ENCODE assay signal across 8 cellular contexts in genomic region chr1:28737245-28738137, GRCh38. TPM values are rescaled to one million over a fixed set of nuclear protein-coding genes. Genes with fewer than 3 reads are reported as not detected.
A peak's percentile ranks its signal among the peaks of the same experiment; 100 is the strongest.
DNase-seq lines count a peak whose midpoint lies in the region; ATAC-seq and TF ChIP-seq lines count a peak whose summit lies in the region.

No MANE protein-coding gene starts in this region.

- peak overlapping the region; percentile 100 for H3K4me3 Mint-ChIP-seq in activated CD4-positive, alpha-beta T cell treated with anti-CD3 and anti-CD28 coated beads, Interleukin-2, amount 10 ng/mL, durations not matched to agents 24 days and 14 days

- no peaks in the 10 kb centered on the region for H3K27me3 ChIP-seq in lower lobe of right lung (ENCODE audit: low read depth)

- no peak for TF ChIP-seq CTCF in lower lobe of right lung (IDR thresholded peaks at IDR 0.05)

- no peaks in the 10 kb centered on the region for H3K9me3 Mint-ChIP-seq in activated CD4-positive, alpha-beta T cell treated with anti-CD3 and anti-CD28 coated beads, Interleukin-2, amount 10 ng/mL, durations not matched to agents 24 days and 14 days

- peak overlapping the region; percentile 97 for H3K4me3 ChIP-seq in lower lobe of right lung

- DNase-seq in GDM1 (lab: John Stamatoyannopoulos, UW) (peak; percentile 19), NCI-H2107 (lab: John Stamatoyannopoulos, UW) (peak; percentile 80), dermis blood vessel endothelial cell (peak; percentile 76), lower lobe of right lung (peak; percentile 61), sciatic nerve (ENCODE audit: low spot score) (no peak)
- peak; percentile 82 for DNase-seq in activated CD4-positive, alpha-beta T cell treated with anti-CD3 and anti-CD28 coated beads, Interleukin-2, amount 10 ng/mL, durations not matched to agents 24 days and 14 days
- peak; percentile 8 for DNase-seq in stimulated activated CD8-positive, alpha-beta memory T cell treated with anti-CD3 and anti-CD28 coated beads, Interleukin-12 subunit alpha, Interleukin-12 subunit beta, amount 100 ng/mL, for 1 hour (ENCODE audit: low read depth)

- peaks cover 43% of the 10 kb centered on the region for H3K36me3 ChIP-seq in lower lobe of right lung

- no peaks in the 10 kb centered on the region for H3K27me3 Mint-ChIP-seq in activated CD4-positive, alpha-beta T cell treated with anti-CD3 and anti-CD28 coated beads, Interleukin-2, amount 10 ng/mL, durations not matched to agents 24 days and 14 days

- peak overlapping the region; percentile 98 for H3K27ac ChIP-seq in lower lobe of right lung

- ATAC-seq in HG02678 (IDR thresholded peaks at IDR 0.05; ENCODE audit: unreplicated experiment) (peak; percentile 9), lower lobe of right lung (peak; percentile 42 to 68), sciatic nerve (no peak)

- H3K36me3 Mint-ChIP-seq in activated CD4-positive, alpha-beta T cell treated with anti-CD3 and anti-CD28 coated beads, Interleukin-2, amount 10 ng/mL, durations not matched to agents 24 days and 14 days (ENCODE audit: low read depth) = peaks cover 40% of the 10 kb centered on the region

- H3K27ac Mint-ChIP-seq in activated CD4-positive, alpha-beta T cell treated with anti-CD3 and anti-CD28 coated beads, Interleukin-2, amount 10 ng/mL, durations not matched to agents 24 days and 14 days = peak overlapping the region; percentile 98

- H3K9me3 ChIP-seq in lower lobe of right lung = no peaks in the 10 kb centered on the region

- peaks cover 55% of the 10 kb centered on the region for H3K4me1 ChIP-seq in lower lobe of right lung

- peaks cover 26% of the 10 kb centered on the region for H3K4me1 Mint-ChIP-seq in activated CD4-positive, alpha-beta T cell treated with anti-CD3 and anti-CD28 coated beads, Interleukin-2, amount 10 ng/mL, durations not matched to agents 24 days and 14 days

- intact Hi-C loops in activated CD4-positive, alpha-beta T cell treated with anti-CD3 and anti-CD28 coated beads, Interleukin-2, amount 10 ng/mL, durations not matched to agents 24 days and 14 days (cut with micrococcal nuclease) = loop anchor here (2.0 to 10.0 kb wide), 2 partner anchors 157 to 447 kb away; partner anchors contain the start of gene SRSF4
- intact Hi-C loops in lower lobe of right lung (cut with DNase I) = no loop called here
- intact Hi-C loops in sciatic nerve (cut with DNase I) = no loop called here

RNA-seq across cellular contexts. Expression of gene YTHDF2, which starts 0.8 kb away (rescaled TPM):
- total RNA-seq in activated CD4-positive, alpha-beta T cell treated with anti-CD3 and anti-CD28 coated beads, Interleukin-2, amount 10 ng/mL, durations not matched to agents 24 days and 14 days = 90.8 and 92.6 TPM in 2 replicates
- total RNA-seq in dermis blood vessel endothelial cell = 94.1 and 103 TPM in 2 replicates
- total RNA-seq in lower lobe of right lung = 70.9 TPM
- total RNA-seq in sciatic nerve = 51.8 TPM
